In the genomic region with DNA sequence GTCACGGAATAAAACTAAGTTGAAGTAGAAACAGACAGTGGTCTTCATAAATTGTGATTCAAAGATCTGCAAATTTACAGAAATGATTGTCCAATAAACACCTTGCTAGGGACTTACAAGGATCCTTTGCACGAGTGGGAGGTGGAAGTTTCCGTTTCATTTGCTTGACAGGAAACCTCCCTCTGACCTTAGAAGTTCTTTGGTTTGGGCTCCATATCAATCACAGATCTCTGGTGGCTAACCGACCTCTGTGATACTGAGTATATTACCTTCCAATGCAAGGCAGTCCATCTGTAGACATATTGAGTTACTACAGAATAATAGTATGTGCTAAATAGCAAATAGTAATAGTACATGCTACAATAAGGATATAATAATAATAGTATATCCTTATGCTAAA, we compare ENCODE assay signal across 12 cellular contexts. TPM values are rescaled to one million over a fixed set of nuclear protein-coding genes. Genes with fewer than 3 reads are reported as not detected.
DNase-seq lines count a peak whose midpoint lies in the region; ATAC-seq lines count a peak whose summit lies in the region.
"Had no signal": no experiment of that assay in that cellular context is flagged by ENCODE, and none has a peak within 500 bp of the region (broad histone marks: within the 10 kb centered on the region; RNA-seq: fewer than 3 reads in every experiment).

No MANE protein-coding gene starts in this region.

- peaks cover 8% of the 10 kb centered on the region for H3K9me3 Mint-ChIP-seq in activated naive CD4-positive, alpha-beta T cell treated with anti-CD3 and anti-CD28 coated beads for 36 hours
- H3K9me3 Mint-ChIP-seq in central memory CD8-positive, alpha-beta T cell: no peaks in the 10 kb centered on the region
- peaks cover 23% of the 10 kb centered on the region for H3K9me3 Mint-ChIP-seq in stimulated activated naive CD8-positive, alpha-beta T cell treated with anti-CD3 and anti-CD28 coated beads, Interleukin-15, Interleukin-2, amounts not matched to agents 100 ng/mL and 50 ng/mL, for 24 hours

- DNase-seq in activated naive CD4-positive, alpha-beta T cell treated with anti-CD3 and anti-CD28 coated beads for 36 hours: peak; percentile 69
- no peak for DNase-seq in activated naive CD4-positive, alpha-beta T cell treated with anti-CD3 and anti-CD28 coated beads, Interleukin-2, amount 50 U/mL, for 16 hours
- DNase-seq in activated CD4-positive, alpha-beta T cell treated with anti-CD3 and anti-CD28 coated beads, Interleukin-2, amount 50 U/mL, for 4 hours: peak; percentile 4 to 6
- no peak for DNase-seq in central memory CD8-positive, alpha-beta T cell (ENCODE audit: low spot score in 2 of 2)
- DNase-seq in G401 (ENCODE audit: low spot score) (no peak), NCI-H2196 (lab: John Stamatoyannopoulos, UW; ENCODE audit: unreplicated experiment) (no peak), NCI-H2029 (lab: John Stamatoyannopoulos, UW) (no peak)
- DNase-seq: DMS 273 treated with DMSO at 0.1 percent for 48 hours, lower lobe of right lung, nephron progenitor cell had no signal

- H3K36me3 Mint-ChIP-seq in activated naive CD4-positive, alpha-beta T cell treated with anti-CD3 and anti-CD28 coated beads for 36 hours (ENCODE audit: low read depth): peaks cover 1% of the 10 kb centered on the region
- H3K36me3 Mint-ChIP-seq in central memory CD8-positive, alpha-beta T cell (ENCODE audit: insufficient read depth): peaks cover 1% of the 10 kb centered on the region
- H3K36me3 Mint-ChIP-seq in stimulated activated naive CD8-positive, alpha-beta T cell treated with anti-CD3 and anti-CD28 coated beads, Interleukin-15, Interleukin-2, amounts not matched to agents 100 ng/mL and 50 ng/mL, for 24 hours (ENCODE audit: low read depth): no peaks in the 10 kb centered on the region

- peaks cover 30% of the 10 kb centered on the region for H3K4me1 Mint-ChIP-seq in activated naive CD4-positive, alpha-beta T cell treated with anti-CD3 and anti-CD28 coated beads for 36 hours (ENCODE audit: low read depth)
- H3K4me1 Mint-ChIP-seq in central memory CD8-positive, alpha-beta T cell: peaks cover 5% of the 10 kb centered on the region
- H3K4me1 Mint-ChIP-seq in stimulated activated naive CD8-positive, alpha-beta T cell treated with anti-CD3 and anti-CD28 coated beads, Interleukin-15, Interleukin-2, amounts not matched to agents 100 ng/mL and 50 ng/mL, for 24 hours (ENCODE audit: low read depth): peaks cover 42% of the 10 kb centered on the region

- intact Hi-C loops in activated naive CD4-positive, alpha-beta T cell treated with anti-CD3 and anti-CD28 coated beads for 36 hours (cut with micrococcal nuclease): loop anchor here (1.0 kb wide), 1 partner anchor 26 kb away; no protein-coding TSS in a partner anchor

- no peak overlapping the region for H3K4me3 Mint-ChIP-seq in activated naive CD4-positive, alpha-beta T cell treated with anti-CD3 and anti-CD28 coated beads for 36 hours
- peak overlapping the region; percentile 25 for H3K4me3 Mint-ChIP-seq in central memory CD8-positive, alpha-beta T cell
- H3K4me3 Mint-ChIP-seq in stimulated activated naive CD8-positive, alpha-beta T cell treated with anti-CD3 and anti-CD28 coated beads, Interleukin-15, Interleukin-2, amounts not matched to agents 100 ng/mL and 50 ng/mL, for 24 hours: no peak overlapping the region
- H3K4me3 Mint-ChIP-seq: nephron progenitor cell had no signal

- CTCF ChIA-PET in activated naive CD4-positive, alpha-beta T cell treated with anti-CD3 and anti-CD28 coated beads for 36 hours (lab: Charles Lee): interaction anchor here (1.6 kb wide), 1 partner anchor 24 kb away, joined by 5 read pairs; no protein-coding TSS in a partner anchor

- H3K27ac Mint-ChIP-seq in activated naive CD4-positive, alpha-beta T cell treated with anti-CD3 and anti-CD28 coated beads for 36 hours: no peak overlapping the region
- H3K27ac Mint-ChIP-seq in central memory CD8-positive, alpha-beta T cell (ENCODE audit: low read depth): no peak overlapping the region
- peak overlapping the region; percentile 81 for H3K27ac Mint-ChIP-seq in stimulated activated naive CD8-positive, alpha-beta T cell treated with anti-CD3 and anti-CD28 coated beads, Interleukin-15, Interleukin-2, amounts not matched to agents 100 ng/mL and 50 ng/mL, for 24 hours
- H3K27ac Mint-ChIP-seq: nephron progenitor cell had no signal

- ATAC-seq in central memory CD8-positive, alpha-beta T cell (replicated peaks; ENCODE audit: extremely low read depth, poor library complexity, severe bottlenecking): no peak
- ATAC-seq: lower lobe of right lung had no signal

- in situ Hi-C loops in G401 (cut with HindIII; ENCODE audit: low sequenced_read_pairs): no loop called here

- no peaks in the 10 kb centered on the region for H3K27me3 Mint-ChIP-seq in activated naive CD4-positive, alpha-beta T cell treated with anti-CD3 and anti-CD28 coated beads for 36 hours (ENCODE audit: low read depth)
- H3K27me3 Mint-ChIP-seq in central memory CD8-positive, alpha-beta T cell: no peaks in the 10 kb centered on the region
- peaks cover 26% of the 10 kb centered on the region for H3K27me3 Mint-ChIP-seq in stimulated activated naive CD8-positive, alpha-beta T cell treated with anti-CD3 and anti-CD28 coated beads, Interleukin-15, Interleukin-2, amounts not matched to agents 100 ng/mL and 50 ng/mL, for 24 hours

RNA-seq across cellular contexts. Expression of gene RNF152, which starts 33.7 kb away (rescaled TPM):
- total RNA-seq in activated naive CD4-positive, alpha-beta T cell treated with anti-CD3 and anti-CD28 coated beads for 36 hours: under 1 TPM; 0.10 to 0.17 TPM
- total RNA-seq in G401 (2014; rRNA removed; shearing (Covaris generic)): 0.07 TPM in 1 of 2 replicates, not detected in the other
- total RNA-seq: HT-29 had no signal

Comparison
In these comparisons a context has a peak if more than half of its experiments do, and no peak if none do; other contexts are left out.
1. DNase-seq: peak in activated naive CD4-positive, alpha-beta T cell treated with anti-CD3 and anti-CD28 coated beads for 36 hours (single experiment) and activated CD4-positive, alpha-beta T cell treated with anti-CD3 and anti-CD28 coated beads, Interleukin-2, amount 50 U/mL, for 4 hours (2 of 2); none in activated naive CD4-positive, alpha-beta T cell treated with anti-CD3 and anti-CD28 coated beads, Interleukin-2, amount 50 U/mL, for 16 hours (single experiment), central memory CD8-positive, alpha-beta T cell (0 of 2), G401 (single experiment), NCI-H2196 (single experiment) and NCI-H2029 (single experiment).